16 cellular contexts compared by ENCODE assay signal in the genomic region with DNA sequence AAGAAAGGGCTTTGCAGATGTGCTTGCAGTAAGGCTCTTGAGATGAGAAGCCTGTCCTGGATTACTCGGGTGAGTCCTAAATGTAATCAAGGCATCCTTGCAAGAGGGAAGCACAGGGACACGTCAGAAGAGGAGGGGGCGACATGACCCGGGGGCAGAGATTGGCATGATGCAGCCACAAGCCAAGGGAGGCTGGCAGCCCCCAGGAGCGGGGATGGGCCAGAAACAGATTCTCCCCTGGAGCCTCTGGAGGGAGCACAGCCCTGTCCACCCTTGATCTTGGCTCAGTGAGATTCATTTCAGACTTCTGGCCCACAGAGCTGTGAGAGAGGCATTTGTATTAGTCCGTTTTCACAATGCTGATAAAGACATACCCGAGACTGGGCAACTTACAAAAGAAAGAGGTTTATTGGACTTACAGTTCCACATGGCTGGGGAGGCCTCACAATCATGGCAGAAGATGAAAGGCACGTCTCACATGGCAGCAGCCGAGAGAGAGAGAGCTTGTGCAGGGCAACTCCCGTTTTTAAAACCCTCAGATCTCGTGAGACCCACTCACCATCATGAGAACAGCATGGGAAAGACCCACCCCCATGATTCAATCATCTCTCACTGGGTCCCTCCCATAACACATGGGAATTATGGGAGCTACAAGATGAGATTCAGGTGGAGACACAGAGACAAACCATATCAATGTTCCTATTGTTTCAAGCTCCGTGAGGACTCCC.
DNase-seq lines count a peak whose midpoint lies in the region; ATAC-seq and TF ChIP-seq lines count a peak whose summit lies in the region.
"Had no signal": no experiment of that assay in that cellular context is flagged by ENCODE, and none has a peak within 500 bp of the region (broad histone marks: within the 10 kb centered on the region; RNA-seq: fewer than 3 reads in every experiment).

No MANE protein-coding gene starts in this region.

- H4K20me1 ChIP-seq in PC-3 (ENCODE audit: low read length): no peaks in the 10 kb centered on the region

- no peak overlapping the region for H3K4me2 ChIP-seq in PC-3 (ENCODE audit: low read length)

- DNase-seq in right atrium auricular region (ENCODE audit: low spot score) (peak; percentile 55), Right ventricle myocardium superior (no peak), fibroblast of the aortic adventitia (ENCODE audit: low read depth) (peak; percentile 64), posterior cingulate gyrus (peak in 6 of 10 donors; percentile 3 to 52 (median 6)), PC-3 (no peak), NCI-H1694 (lab: John Stamatoyannopoulos, UW) (no peak), DMS 273 (lab: John Stamatoyannopoulos, UW; ENCODE audit: unreplicated experiment) (no peak)
- DNase-seq: effector CD8-positive, alpha-beta T cell; naive B cell; NCI-H1048; thyroid gland; WERI-Rb-1 had no signal

- H3K27ac ChIP-seq in right atrium auricular region: no peak overlapping the region
- no peak overlapping the region for H3K27ac ChIP-seq in PC-3 (ENCODE audit: low read length)
- H3K27ac ChIP-seq: left ventricle myocardium inferior, thyroid gland, WERI-Rb-1 had no signal

- no peak overlapping the region for H2AFZ ChIP-seq in PC-3 (ENCODE audit: low read length)

- H3K9me2 ChIP-seq in PC-3 (replicated peaks; ENCODE audit: low read length): no peaks in the 10 kb centered on the region

- H3K27me3 ChIP-seq in right atrium auricular region: no peaks in the 10 kb centered on the region
- H3K27me3 ChIP-seq in PC-3 (ENCODE audit: low read length): peaks cover 19% of the 10 kb centered on the region
- H3K27me3 ChIP-seq: thyroid gland had no signal

- POLR2A ChIA-PET in PC-3 (lab: Charles Lee; ENCODE audit: unreplicated experiment): no interaction called here

- H3K9me3 ChIP-seq in right atrium auricular region (no peaks in the 10 kb centered on the region), PC-3 (ENCODE audit: low read length) (no peaks in the 10 kb centered on the region)
- H3K9me3 ChIP-seq: Caco-2, left ventricle myocardium inferior, thyroid gland had no signal

- intact Hi-C loops in Right ventricle myocardium superior (cut with DNase I) (no loop called here), posterior cingulate gyrus (cut with DNase I) (no loop called here), PC-3 (cut with micrococcal nuclease) (no loop called here)

- CTCF ChIA-PET in PC-3 (lab: Charles Lee): no interaction called here

- no peaks in the 10 kb centered on the region for H3K79me2 ChIP-seq in PC-3 (ENCODE audit: low read length)

- no peaks in the 10 kb centered on the region for H3F3A ChIP-seq in PC-3 (ENCODE audit: low read length, unreplicated experiment)

- no peak overlapping the region for H3K9ac ChIP-seq in PC-3 (ENCODE audit: low read length)

- no TSS peak for BruUV-seq in PC-3 (replicated peaks; lab: Mats Ljungman, UMichigan)

- no peak for TF ChIP-seq CTCF in right atrium auricular region (IDR thresholded peaks at IDR 0.05)
- TF ChIP-seq CTCF in fibroblast of the aortic adventitia (IDR thresholded peaks at IDR 0.05; ENCODE audit: insufficient read depth, low read length): no peak
- TF ChIP-seq CTCF in PC-3 (conservative IDR thresholded peaks at IDR 0.05; ENCODE audit: low read depth, low read length): no peak

- H3K4me3 ChIP-seq in right atrium auricular region (no peak overlapping the region), fibroblast of the aortic adventitia (ENCODE audit: low read depth, low read length) (no peak overlapping the region), PC-3 (ENCODE audit: low read length) (no peak overlapping the region)
- H3K4me3 ChIP-seq: left ventricle myocardium inferior, thyroid gland had no signal

- peaks cover 0 to 74% of the 10 kb centered on the region in 2 donors for H3K4me1 ChIP-seq in right atrium auricular region
- H3K4me1 ChIP-seq in PC-3 (ENCODE audit: insufficient read depth, low read length): no peaks in the 10 kb centered on the region

- H3K36me3 ChIP-seq in right atrium auricular region: no peaks in the 10 kb centered on the region
- H3K36me3 ChIP-seq in PC-3 (ENCODE audit: low read depth, low read length): no peaks in the 10 kb centered on the region
- H3K36me3 ChIP-seq: left ventricle myocardium inferior, thyroid gland, WERI-Rb-1 had no signal

- no peak for ATAC-seq in Right ventricle myocardium superior (ENCODE audit: poor library complexity)
- no peak for ATAC-seq in GM18909 (IDR thresholded peaks at IDR 0.05; ENCODE audit: poor library complexity, unreplicated experiment)
- ATAC-seq in PC-3: no peak
- ATAC-seq: right cardiac atrium had no signal

Comparison
In these comparisons a context has a peak if more than half of its experiments do, and no peak if none do; other contexts are left out.
1. DNase-seq: peak in right atrium auricular region (single experiment), fibroblast of the aortic adventitia (single experiment) and posterior cingulate gyrus (6 of 10); none in Right ventricle myocardium superior (single experiment), PC-3 (single experiment), NCI-H1694 (single experiment) and DMS 273 (single experiment).